In genomic region chr18:45353530-45353929, GRCh38 we compare ENCODE assay signal across 21 cellular contexts.
DNase-seq lines count a peak whose midpoint lies in the region; ATAC-seq and TF ChIP-seq lines count a peak whose summit lies in the region.
"Had no signal": no experiment of that assay in that cellular context is flagged by ENCODE, and none has a peak within 500 bp of the region (broad histone marks: within the 10 kb centered on the region; RNA-seq: fewer than 3 reads in every experiment).

No MANE protein-coding gene starts in this region.

- no peaks in the 10 kb centered on the region for H3K9me2 ChIP-seq in hepatocyte (replicated peaks; ENCODE audit: insufficient read depth)

- no peak for TF ChIP-seq CTCF in hepatocyte (IDR thresholded peaks at IDR 0.05; ENCODE audit: poor library complexity)

- ATAC-seq in HG02759 (IDR thresholded peaks at IDR 0.05; ENCODE audit: unreplicated experiment) (no peak), HG03196 (IDR thresholded peaks at IDR 0.05; ENCODE audit: unreplicated experiment) (no peak), HG03571 (IDR thresholded peaks at IDR 0.05; ENCODE audit: unreplicated experiment) (no peak)
- ATAC-seq: HCT116; left ventricle myocardium superior; Panc1; stimulated activated memory B cell treated with anti-CD40 and anti-IgM and Interleukin-4, amounts not matched to agents 10 μg/mL and 1 μg/mL and 100 μg/mL, for 72 hours had no signal

- no peak overlapping the region for H3K4me3 ChIP-seq in hepatocyte
- H3K4me3 ChIP-seq: ascending aorta, esophagus muscularis mucosa, uterus had no signal

- DNase-seq in GM03348 (ENCODE audit: low spot score) (peak; percentile 48), RPMI7951 (ENCODE audit: low read depth) (peak; percentile 53), hepatocyte (ENCODE audit: low spot score) (peak; percentile 26), renal cortical epithelial cell (ENCODE audit: low read depth) (peak; percentile 67), glomerular visceral epithelial cell (ENCODE audit: extremely low spot score) (no peak)
- DNase-seq: activated CD4-positive, alpha-beta T cell treated with anti-CD3 and anti-CD28 coated beads for 4 hours; effector CD4-positive, alpha-beta T cell; left ventricle myocardium superior; NCI-H1092; NCI-H2029; NCI-H446 treated with DMSO at 0.1 percent for 48 hours; stimulated activated CD4-positive, alpha-beta T cell treated with anti-CD3 and anti-CD28 coated beads, Interleukin-1b, Interleukin-23, amount 100 ng/mL, for 48 hours; uterus had no signal

- no peaks in the 10 kb centered on the region for H3K27me3 ChIP-seq in hepatocyte
- H3K27me3 ChIP-seq: ascending aorta, esophagus muscularis mucosa, uterus had no signal

- no peaks in the 10 kb centered on the region for H3K79me2 ChIP-seq in hepatocyte

- H3K4me2 ChIP-seq in hepatocyte = no peak overlapping the region

- 65% methylated on average over 2 of the region's 2 CpGs for WGBS in hepatocyte (ENCODE audit: low lambda C conversion rate, missing lambda C conversion rate)

- H2AFZ ChIP-seq in hepatocyte = no peak overlapping the region

- no peaks in the 10 kb centered on the region for H3K9me3 ChIP-seq in hepatocyte (ENCODE audit: low read depth)
- H3K9me3 ChIP-seq: ascending aorta, esophagus muscularis mucosa, uterus had no signal

- no peaks in the 10 kb centered on the region for H4K20me1 ChIP-seq in hepatocyte (ENCODE audit: insufficient read depth, poor library complexity, severe bottlenecking)

- H3K4me1 ChIP-seq in hepatocyte (ENCODE audit: insufficient read depth) = peaks cover 13% of the 10 kb centered on the region
- H3K4me1 ChIP-seq: ascending aorta, uterus had no signal

- no peaks in the 10 kb centered on the region for H3K36me3 ChIP-seq in hepatocyte (replicated peaks; ENCODE audit: insufficient read depth, low read depth)
- H3K36me3 ChIP-seq: ascending aorta, esophagus muscularis mucosa, uterus had no signal

- H3K27ac ChIP-seq in hepatocyte = peak overlapping the region; percentile 51
- H3K27ac ChIP-seq: ascending aorta, esophagus muscularis mucosa, uterus had no signal
